6 cellular contexts compared by ENCODE assay signal in the genomic region with DNA sequence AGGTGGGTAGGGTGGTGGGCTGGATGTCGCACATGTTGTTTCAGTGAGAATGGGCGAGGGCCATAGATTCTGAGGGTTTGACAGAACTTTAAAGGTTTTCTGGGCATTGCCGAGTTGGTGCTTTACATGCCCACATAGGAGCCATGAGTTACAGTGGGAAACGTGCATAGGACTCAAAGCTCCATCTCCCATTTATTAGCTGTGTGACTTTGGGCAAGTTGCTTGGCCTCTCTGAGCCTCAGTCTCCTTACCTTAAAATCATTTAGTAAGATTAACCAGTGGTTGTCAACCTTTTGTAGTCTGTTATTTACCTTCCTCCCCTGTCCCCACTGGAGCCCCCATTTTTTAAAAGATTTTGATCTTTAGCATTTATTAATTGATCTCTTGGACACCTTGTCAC.
"Had no signal": no experiment of that assay in that cellular context is flagged by ENCODE, and none has a peak within 500 bp of the region (broad histone marks: within the 10 kb centered on the region; RNA-seq: fewer than 3 reads in every experiment).

No MANE protein-coding gene starts in this region.

- FAIRE-seq: HTR-8/SVneo had no signal

- H3K27ac ChIP-seq: HL-60, KMS-11 had no signal

- DNase-seq: Karpas-422, KBM-7, KG1 had no signal

- H3K9ac ChIP-seq: KMS-11 had no signal

- H3K4me2 ChIP-seq: KMS-11 had no signal
